ENCODE assay signal across 8 cellular contexts in genomic region chr9:133460405-133461175, GRCh38. TPM values are rescaled to one million over a fixed set of nuclear protein-coding genes. Genes with fewer than 3 reads are reported as not detected.
DNase-seq lines count a peak whose midpoint lies in the region; FAIRE-seq and TF ChIP-seq lines count a peak whose summit lies in the region.

No MANE protein-coding gene starts in this region.

- H3K27me3 ChIP-seq in neutrophil: peaks cover 47% of the 10 kb centered on the region

- no peak for FAIRE-seq in H54 (lab: Jason Lieb, UNC)

- H3K4me1 Mint-ChIP-seq in activated CD4-positive, alpha-beta memory T cell treated with anti-CD3 and anti-CD28 coated beads, Interleukin-2, amount 10 ng/mL, durations not matched to agents 7 days and 5 days: peaks cover 8% of the 10 kb centered on the region

- DNase-seq in activated CD8-positive, alpha-beta memory T cell treated with anti-CD3 and anti-CD28 coated beads, Interleukin-2, amount 50 U/mL, for 1 hour (ENCODE audit: extremely low read depth): peak; percentile 26
- DNase-seq in activated CD8-positive, alpha-beta memory T cell treated with anti-CD3 and anti-CD28 coated beads for 24 hours: no peak
- DNase-seq in H54 (ENCODE audit: insufficient read length, low spot score) (peak; percentile 70), NCI-H1092 treated with DMSO at 0.1 percent for 48 hours (lab: John Stamatoyannopoulos, UW) (peak; percentile 60), foreskin fibroblast (peak in 1 of 2 donors; percentile 32), AG08396 (ENCODE audit: low spot score) (no peak)
- DNase-seq in activated CD4-positive, alpha-beta memory T cell treated with anti-CD3 and anti-CD28 coated beads, Interleukin-2, amount 10 ng/mL, durations not matched to agents 7 days and 5 days: peak; percentile 24

- H3K4me3 ChIP-seq in foreskin fibroblast (ENCODE audit: low read depth in 1 of 2, low read length in 2 of 2) (peak overlapping the region; percentile 61 to 75), neutrophil (ENCODE audit: low read depth in 1 of 2, low read length in 1 of 2) (peak overlapping the region; percentile 83 to 86)

- H3K4me1 ChIP-seq in neutrophil (ENCODE audit: control insufficient read depth in 1 of 2, insufficient read depth in 1 of 2, low read depth in 1 of 2, low read length in 1 of 2): peaks cover 13 to 15% of the 10 kb centered on the region in 2 experiments

- TF ChIP-seq CTCF in foreskin fibroblast (IDR thresholded peaks at IDR 0.05; ENCODE audit: low read depth, low read length) (no peak), neutrophil (IDR thresholded peaks at IDR 0.05) (no peak)

- POLR2A ChIA-PET in activated CD4-positive, alpha-beta memory T cell treated with anti-CD3 and anti-CD28 coated beads, Interleukin-2, amount 10 ng/mL, durations not matched to agents 7 days and 5 days (lab: Charles Lee): interaction anchor here (1.1 to 1.7 kb wide), 5 partner anchors 14 to 113 kb away, joined by 3 to 7 read pairs (median 5); partner anchors contain the start of genes MED22, RPL7A and SLC2A6

- peak overlapping the region; percentile 79 for H3K27ac ChIP-seq in neutrophil

- H3K9me3 Mint-ChIP-seq in activated CD4-positive, alpha-beta memory T cell treated with anti-CD3 and anti-CD28 coated beads, Interleukin-2, amount 10 ng/mL, durations not matched to agents 7 days and 5 days: no peaks in the 10 kb centered on the region

- no peak overlapping the region for H3K27ac Mint-ChIP-seq in activated CD4-positive, alpha-beta memory T cell treated with anti-CD3 and anti-CD28 coated beads, Interleukin-2, amount 10 ng/mL, durations not matched to agents 7 days and 5 days

- no peaks in the 10 kb centered on the region for H3K9me3 ChIP-seq in neutrophil

- H3K4me3 Mint-ChIP-seq in activated CD4-positive, alpha-beta memory T cell treated with anti-CD3 and anti-CD28 coated beads, Interleukin-2, amount 10 ng/mL, durations not matched to agents 7 days and 5 days: peak overlapping the region; percentile 62

- CTCF ChIA-PET in activated CD4-positive, alpha-beta memory T cell treated with anti-CD3 and anti-CD28 coated beads, Interleukin-2, amount 10 ng/mL, durations not matched to agents 7 days and 5 days (lab: Charles Lee): interaction anchor here (0.7 to 0.9 kb wide), 2 partner anchors 21 to 101 kb away, joined by 3 to 4 read pairs; no protein-coding TSS in a partner anchor

- TF ChIP-seq POLR2A in H54 (IDR thresholded peaks at IDR 0.05; ENCODE audit: low read depth, low read length): no peak

- H3K36me3 Mint-ChIP-seq in activated CD4-positive, alpha-beta memory T cell treated with anti-CD3 and anti-CD28 coated beads, Interleukin-2, amount 10 ng/mL, durations not matched to agents 7 days and 5 days (ENCODE audit: low read depth): no peaks in the 10 kb centered on the region

- no peaks in the 10 kb centered on the region for H3K36me3 ChIP-seq in neutrophil

- H3K27me3 Mint-ChIP-seq in activated CD4-positive, alpha-beta memory T cell treated with anti-CD3 and anti-CD28 coated beads, Interleukin-2, amount 10 ng/mL, durations not matched to agents 7 days and 5 days: peaks cover 12% of the 10 kb centered on the region

RNA-seq across cellular contexts. Expression of gene CACFD1, which starts 0.8 kb away (rescaled TPM):
- 1 to 10 TPM in 1 of 2 experiments, under 1 TPM in 1; 0.68 to 1.2 TPM for total RNA-seq in activated CD4-positive, alpha-beta memory T cell treated with anti-CD3 and anti-CD28 coated beads, Interleukin-2, amount 10 ng/mL, durations not matched to agents 7 days and 5 days

RNA-seq across cellular contexts. Expression of gene SLC2A6, which starts 18.3 kb away (rescaled TPM):
- total RNA-seq in activated CD4-positive, alpha-beta memory T cell treated with anti-CD3 and anti-CD28 coated beads, Interleukin-2, amount 10 ng/mL, durations not matched to agents 7 days and 5 days: 1 to 10 TPM; 1.2 to 2.0 TPM

RNA-seq across cellular contexts. Expression of gene ADAMTS13, which starts 38.4 kb away (rescaled TPM):
- total RNA-seq in activated CD4-positive, alpha-beta memory T cell treated with anti-CD3 and anti-CD28 coated beads, Interleukin-2, amount 10 ng/mL, durations not matched to agents 7 days and 5 days: 1 to 10 TPM; 2.1 to 2.4 TPM

RNA-seq across cellular contexts. Expression of gene REXO4, which starts 42.8 kb away (rescaled TPM):
- 10 to 100 TPM; 19.7 to 21.7 TPM for total RNA-seq in activated CD4-positive, alpha-beta memory T cell treated with anti-CD3 and anti-CD28 coated beads, Interleukin-2, amount 10 ng/mL, durations not matched to agents 7 days and 5 days

Comparison
In these comparisons a context has a peak if more than half of its experiments do, and no peak if none do; other contexts are left out.
1. DNase-seq: peak in activated CD8-positive, alpha-beta memory T cell treated with anti-CD3 and anti-CD28 coated beads, Interleukin-2, amount 50 U/mL, for 1 hour (single experiment), H54 (single experiment), NCI-H1092 treated with DMSO at 0.1 percent for 48 hours (single experiment) and activated CD4-positive, alpha-beta memory T cell treated with anti-CD3 and anti-CD28 coated beads, Interleukin-2, amount 10 ng/mL, durations not matched to agents 7 days and 5 days (single experiment); none in activated CD8-positive, alpha-beta memory T cell treated with anti-CD3 and anti-CD28 coated beads for 24 hours (single experiment) and AG08396 (single experiment).